Comparison of ENCODE assay signal across 8 cellular contexts in genomic region chr20:53735536-53736050, GRCh38.
DNase-seq lines count a peak whose midpoint lies in the region; ATAC-seq, FAIRE-seq and TF ChIP-seq lines count a peak whose summit lies in the region.

No MANE protein-coding gene starts in this region.

- TF ChIP-seq CTCF in A549 (IDR thresholded peaks at IDR 0.05) (no peak), HEK293 (tag by site-specific recombination; IDR thresholded peaks at IDR 0.05) (no peak), fibroblast of villous mesenchyme (IDR thresholded peaks at IDR 0.05; ENCODE audit: insufficient read depth, low read depth, low read length) (no peak)

- H3K4me1 ChIP-seq in A549 (peaks cover 60% of the 10 kb centered on the region), HEK293 (ENCODE audit: control insufficient read depth, insufficient read depth, low read length) (peaks cover 16% of the 10 kb centered on the region)

- H3K27ac ChIP-seq in A549 (peak overlapping the region; percentile 89 to 90), HEK293 (ENCODE audit: extremely low read depth, low read depth, low read length) (no peak overlapping the region; the same call in 1 of the 2 replicates)

- CTCF ChIA-PET in A549 (lab: Yijun Ruan, JAX) (interaction anchor here (0.6 to 3.7 kb wide), 13 partner anchors 14 to 207 kb away, joined by 3 to 10 read pairs (median 4); no protein-coding TSS in a partner anchor), HEK293 (lab: Yijun Ruan, JAX) (interaction anchor here (0.6 kb wide), 3 partner anchors 13 to 117 kb away, joined by 3 read pairs; no protein-coding TSS in a partner anchor)

- DNase-seq in A549 (ENCODE audit: low read depth in 1 of 2, low spot score in 1 of 2) (peak; percentile 60 to 76), SKM-1 treated with dmso at 0.1 percent for 144 hours (lab: John Stamatoyannopoulos, UW; ENCODE audit: unreplicated experiment) (peak; percentile 85), fibroblast of villous mesenchyme (ENCODE audit: low read depth) (peak; percentile 97), NCI-H774 (lab: John Stamatoyannopoulos, UW) (no peak), NCI-H1092 (lab: John Stamatoyannopoulos, UW) (no peak)
- no peak for DNase-seq in activated effector memory CD4-positive, alpha-beta T cell treated with Interleukin-2 at 50 U/mL for 16 hours

- no peaks in the 10 kb centered on the region for H3K36me3 ChIP-seq in HEK293 (ENCODE audit: control insufficient read depth in 2 of 2, insufficient read depth in 1 of 2, low read length in 2 of 2)

- POLR2A ChIA-PET in A549 (lab: Yijun Ruan, JAX) (interaction anchor here (0.6 to 2.4 kb wide), 9 partner anchors 18 to 142 kb away, joined by 3 to 12 read pairs (median 6); partner anchors contain the start of gene ZNF217), HEK293 (lab: Yijun Ruan, JAX) (interaction anchor here (0.7 kb wide), 1 partner anchor 383 kb away, joined by 3 read pairs; no protein-coding TSS in a partner anchor)

- no peak for TF ChIP-seq POLR2A in A549 (IDR thresholded peaks at IDR 0.05; ENCODE audit: low read length)

- no peak for FAIRE-seq in A549 (lab: Jason Lieb, UNC)

- WGBS in A549 (ENCODE audit: missing lambda C conversion rate): 2% methylated on average over 5 of the region's 5 CpGs

- H3K4me2 ChIP-seq in A549: peak overlapping the region; percentile 75

- TF ChIP-seq EP300 in A549 (IDR thresholded peaks at IDR 0.05): peak in 1 of 2 experiments; percentile 40; a peak in 2 of 5 replicates

- peak in 1 of 2 experiments; percentile 32; a peak in 1 of 5 replicates for TF ChIP-seq RAD21 in A549 (conservative IDR thresholded peaks at IDR 0.05 in 1 of 2, IDR thresholded peaks at IDR 0.05 in 1 of 2)

- ATAC-seq in A549 (peak; percentile 56 to 60; a peak in 5 of 6 replicates), GM21423 (IDR thresholded peaks at IDR 0.05; ENCODE audit: unreplicated experiment) (no peak)

- no peak overlapping the region for H3K4me3 ChIP-seq in A549
- H3K4me3 ChIP-seq in HEK293 (ENCODE audit: low read depth, low read length): no peak overlapping the region
- H3K4me3 ChIP-seq in fibroblast of villous mesenchyme (ENCODE audit: low read depth, low read length): no peak overlapping the region

- H3K9me3 ChIP-seq in A549 (no peaks in the 10 kb centered on the region), HEK293 (ENCODE audit: control insufficient read depth, insufficient read depth, low read depth, low read length) (no peaks in the 10 kb centered on the region)

TF ChIP-seq in A549, 52 proteins besides CTCF, POLR2A, EP300 and RAD21:
- TF ChIP-seq GATA3 (IDR thresholded peaks at IDR 0.05; ENCODE audit: borderline replicate concordance): peak; percentile 27; the same call in 1 of the 2 replicates
- peak; percentile 65 to 80; a peak in 3 of 4 replicates for TF ChIP-seq CEBPB (IDR thresholded peaks at IDR 0.05)
- TF ChIP-seq MYC (IDR thresholded peaks at IDR 0.05; ENCODE audit: borderline replicate concordance, low read length): no peak
- TF ChIP-seq HEYL (CRISPR knock-in tag; IDR thresholded peaks at IDR 0.05): no peak
- no peak for TF ChIP-seq FOXS1 (CRISPR knock-in tag; IDR thresholded peaks at IDR 0.05)
- TF ChIP-seq SMC3 (IDR thresholded peaks at IDR 0.05): peak; percentile 17; the same call in 1 of the 3 replicates
- no peak for TF ChIP-seq FOSL2 (IDR thresholded peaks at IDR 0.05)
- peak; percentile 59 for TF ChIP-seq FOSL2 (CRISPR knock-in tag; IDR thresholded peaks at IDR 0.05)
- no peak for TF ChIP-seq ZC3H11A (IDR thresholded peaks at IDR 0.05)
- TF ChIP-seq NPAS2 (CRISPR knock-in tag; IDR thresholded peaks at IDR 0.05; ENCODE audit: borderline replicate concordance): no peak
- TF ChIP-seq, protein P1, sequence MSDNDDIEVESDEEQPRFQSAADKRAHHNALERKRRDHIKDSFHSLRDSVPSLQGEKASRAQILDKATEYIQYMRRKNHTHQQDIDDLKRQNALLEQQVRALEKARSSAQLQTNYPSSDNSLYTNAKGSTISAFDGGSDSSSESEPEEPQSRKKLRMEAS (IDR thresholded peaks at IDR 0.05): peak; percentile 48; the same call in 1 of the 2 replicates
- TF ChIP-seq PHF8 (IDR thresholded peaks at IDR 0.05; ENCODE audit: borderline replicate concordance, low read depth): no peak
- TF ChIP-seq CHD4 (IDR thresholded peaks at IDR 0.05; ENCODE audit: borderline replicate concordance): no peak
- TF ChIP-seq KDM5A (IDR thresholded peaks at IDR 0.05): no peak
- TF ChIP-seq JUN (IDR thresholded peaks at IDR 0.05): peak in 1 of 2 experiments; percentile 61; a peak in 1 of 5 replicates

TF ChIP-seq in HEK293, 187 proteins besides CTCF, POLR2A, EP300 and RAD21:
- TF ChIP-seq ZNF248 (tag by site-specific recombination; IDR thresholded peaks at IDR 0.05) (no peak), ZNF596 (tag by site-specific recombination; IDR thresholded peaks at IDR 0.05) (peak; percentile 83)

Comparison
In these comparisons a context has a peak if more than half of its experiments do, and no peak if none do; other contexts are left out.
1. DNase-seq: peak in A549 (2 of 2), SKM-1 treated with dmso at 0.1 percent for 144 hours (single experiment) and fibroblast of villous mesenchyme (single experiment); none in NCI-H774 (single experiment), activated effector memory CD4-positive, alpha-beta T cell treated with Interleukin-2 at 50 U/mL for 16 hours (single experiment) and NCI-H1092 (single experiment).